9 cellular contexts compared by ENCODE assay signal in genomic region chr4:8274772-8275241, GRCh38. TPM values are rescaled to one million over a fixed set of nuclear protein-coding genes. Genes with fewer than 3 reads are reported as not detected.
DNase-seq lines count a peak whose midpoint lies in the region; ATAC-seq and TF ChIP-seq lines count a peak whose summit lies in the region.
"Had no signal": no experiment of that assay in that cellular context is flagged by ENCODE, and none has a peak within 500 bp of the region (broad histone marks: within the 10 kb centered on the region; RNA-seq: fewer than 3 reads in every experiment).

No MANE protein-coding gene starts in this region.

- H3K27ac ChIP-seq in cingulate gyrus (ENCODE audit: low read depth, low read length) (peak overlapping the region; percentile 29), upper lobe of left lung (peak overlapping the region in 1 of 4 donors; percentile 3)
- H3K27ac ChIP-seq: parathyroid adenoma had no signal

- H3K4me3 ChIP-seq in lower leg skin (ENCODE audit: low read depth, poor library complexity, severe bottlenecking) (no peak overlapping the region), upper lobe of left lung (no peak overlapping the region)

- H3K9me3 Mint-ChIP-seq in activated CD4-positive, alpha-beta T cell treated with anti-CD3 and anti-CD28 coated beads, Interleukin-2, amount 10 ng/mL, durations not matched to agents 7 days and 5 days, result no peaks in the 10 kb centered on the region

- H3K27me3 Mint-ChIP-seq in activated CD4-positive, alpha-beta T cell treated with anti-CD3 and anti-CD28 coated beads, Interleukin-2, amount 10 ng/mL, durations not matched to agents 7 days and 5 days, result peaks cover 13% of the 10 kb centered on the region

- DNase-seq in NCI-H1092 (lab: John Stamatoyannopoulos, UW) (peak; percentile 62), lower leg skin (ENCODE audit: low spot score in 2 of 2) (peak; percentile 75 to 97), upper lobe of left lung (peak; percentile 42 to 90), dermis blood vessel endothelial cell (no peak)
- no peak for DNase-seq in activated CD4-positive, alpha-beta T cell treated with anti-CD3 and anti-CD28 coated beads, Interleukin-2, amount 10 ng/mL, durations not matched to agents 7 days and 5 days

- no peak overlapping the region for H3K4me3 Mint-ChIP-seq in activated CD4-positive, alpha-beta T cell treated with anti-CD3 and anti-CD28 coated beads, Interleukin-2, amount 10 ng/mL, durations not matched to agents 7 days and 5 days

- TF ChIP-seq EP300 in upper lobe of left lung (IDR thresholded peaks at IDR 0.05), result no peak

- CTCF ChIA-PET in activated CD4-positive, alpha-beta T cell treated with anti-CD3 and anti-CD28 coated beads, Interleukin-2, amount 10 ng/mL, durations not matched to agents 7 days and 5 days (lab: Charles Lee), result interaction anchor here (1.1 kb wide), 1 partner anchor 8 kb away, joined by 3 read pairs; no protein-coding TSS in a partner anchor

- TF ChIP-seq CTCF in lower leg skin (IDR thresholded peaks at IDR 0.05) (no peak), upper lobe of left lung (IDR thresholded peaks at IDR 0.05) (no peak)

- no peaks in the 10 kb centered on the region for H3K36me3 Mint-ChIP-seq in activated CD4-positive, alpha-beta T cell treated with anti-CD3 and anti-CD28 coated beads, Interleukin-2, amount 10 ng/mL, durations not matched to agents 7 days and 5 days (ENCODE audit: low read depth)

- TF ChIP-seq POLR2A in lower leg skin (IDR thresholded peaks at IDR 0.05), result no peak
- no peak for TF ChIP-seq POLR2A in upper lobe of left lung (IDR thresholded peaks at IDR 0.05)

- no peaks in the 10 kb centered on the region for H3K4me1 Mint-ChIP-seq in activated CD4-positive, alpha-beta T cell treated with anti-CD3 and anti-CD28 coated beads, Interleukin-2, amount 10 ng/mL, durations not matched to agents 7 days and 5 days

- no peaks in the 10 kb centered on the region for H3K36me3 ChIP-seq in upper lobe of left lung

- H3K9me3 ChIP-seq in upper lobe of left lung, result no peaks in the 10 kb centered on the region

- no peak overlapping the region for H3K27ac Mint-ChIP-seq in activated CD4-positive, alpha-beta T cell treated with anti-CD3 and anti-CD28 coated beads, Interleukin-2, amount 10 ng/mL, durations not matched to agents 7 days and 5 days

- peaks cover 0 to 2% (median 0%) of the 10 kb centered on the region in 4 donors for H3K27me3 ChIP-seq in upper lobe of left lung

- peak in 1 of 2 donors; percentile 81 for ATAC-seq in upper lobe of left lung (ENCODE audit: low FRiP score in 2 of 2)
- no peak for ATAC-seq in HG02852 (IDR thresholded peaks at IDR 0.05; ENCODE audit: unreplicated experiment)
- ATAC-seq in HG03159 (IDR thresholded peaks at IDR 0.05; ENCODE audit: unreplicated experiment), result no peak

- whole genome bisulfite sequencing in lower leg skin, 2 donors, result 43 to 55% methylated on average over 12 of the region's 12 CpGs
- 70 to 80% methylated on average over 2 to 12 of the region's 12 CpGs for WGBS in upper lobe of left lung, 2 donors

- intact Hi-C loops in lower leg skin (cut with DNase I; ENCODE audit: low total_unique reads), result no loop called here

- peaks cover 30 to 61% (median 42%) of the 10 kb centered on the region in 4 donors for H3K4me1 ChIP-seq in upper lobe of left lung
- H3K4me1 ChIP-seq: parathyroid adenoma had no signal

- POLR2A ChIA-PET in activated CD4-positive, alpha-beta T cell treated with anti-CD3 and anti-CD28 coated beads, Interleukin-2, amount 10 ng/mL, durations not matched to agents 7 days and 5 days (lab: Charles Lee), result no interaction called here

RNA-seq across cellular contexts. Expression of gene HTRA3, which starts 5.3 kb away (rescaled TPM):
- total RNA-seq in lower leg skin, result 10 to 100 TPM in 2 of 4 donors, 1 to 10 TPM in 2; 4.0 to 18.2 (median 11.4) TPM
- total RNA-seq in upper lobe of left lung, result 10 to 100 TPM in 5 of 6 donors, 1 to 10 TPM in 1; 5.2 to 51.1 (median 19.7) TPM
- not detected for total RNA-seq in activated CD4-positive, alpha-beta T cell treated with anti-CD3 and anti-CD28 coated beads, Interleukin-2, amount 10 ng/mL, durations not matched to agents 7 days and 5 days
- total RNA-seq in dermis blood vessel endothelial cell, result 3.0 and 3.6 TPM in 2 replicates

Comparison
In these comparisons a context has a peak if more than half of its experiments do, and no peak if none do; other contexts are left out.
1. DNase-seq: peak in NCI-H1092 (single experiment), lower leg skin (2 of 2) and upper lobe of left lung (2 of 2); none in activated CD4-positive, alpha-beta T cell treated with anti-CD3 and anti-CD28 coated beads, Interleukin-2, amount 10 ng/mL, durations not matched to agents 7 days and 5 days (single experiment) and dermis blood vessel endothelial cell (single experiment).